In genomic region chr1:201633297-201633696, GRCh38 we compare ENCODE assay signal across 23 cellular contexts.
DNase-seq lines count a peak whose midpoint lies in the region; ATAC-seq, FAIRE-seq and TF ChIP-seq lines count a peak whose summit lies in the region.
"Had no signal": no experiment of that assay in that cellular context is flagged by ENCODE, and none has a peak within 500 bp of the region (broad histone marks: within the 10 kb centered on the region; RNA-seq: fewer than 3 reads in every experiment).

No MANE protein-coding gene starts in this region.

- H4K20me1 ChIP-seq in endothelial cell of umbilical vein (replicated peaks; ENCODE audit: control insufficient read depth, extremely low read depth, insufficient read depth, low read length) = no peaks in the 10 kb centered on the region

- no peaks in the 10 kb centered on the region for H3K9me3 ChIP-seq in endothelial cell of umbilical vein (replicated peaks; ENCODE audit: control insufficient read depth, insufficient read depth, low read length)
- no peaks in the 10 kb centered on the region for H3K9me3 ChIP-seq in skeletal muscle tissue (ENCODE audit: control insufficient read depth in 3 of 3, low read length in 3 of 3)
- H3K9me3 ChIP-seq in naive thymus-derived CD4-positive, alpha-beta T cell (ENCODE audit: control insufficient read depth in 2 of 3, low read length in 3 of 3) = no peaks in the 10 kb centered on the region
- H3K9me3 ChIP-seq: lower lobe of right lung, pancreas, transverse colon had no signal

- no peak overlapping the region for H2AFZ ChIP-seq in endothelial cell of umbilical vein (ENCODE audit: low read depth, low read length)

- H3K4me1 ChIP-seq in endothelial cell of umbilical vein (ENCODE audit: control insufficient read depth, extremely low read depth, insufficient read depth, low read length) = peaks cover 56% of the 10 kb centered on the region
- H3K4me1 ChIP-seq in skeletal muscle tissue (ENCODE audit: control insufficient read depth in 3 of 3, insufficient read depth in 3 of 3, low read length in 3 of 3) = peaks cover 34 to 59% (median 54%) of the 10 kb centered on the region in 3 donors
- H3K4me1 ChIP-seq in naive thymus-derived CD4-positive, alpha-beta T cell (ENCODE audit: control insufficient read depth in 2 of 2, insufficient read depth in 2 of 2, low read length in 2 of 2) = no peaks in the 10 kb centered on the region
- H3K4me1 ChIP-seq: pancreas had no signal

- TF ChIP-seq CTCF in RWPE1 (conservative IDR thresholded peaks at IDR 0.05; ENCODE audit: low read depth) = no peak
- TF ChIP-seq CTCF in endothelial cell of umbilical vein (IDR thresholded peaks at IDR 0.05; ENCODE audit: extremely low read depth in 1 of 2, insufficient read depth in 1 of 2, low read depth in 1 of 2, low read length in 2 of 2) = no peak

- no peak for DNase-seq in RWPE1 (ENCODE audit: low spot score)
- DNase-seq in endothelial cell of umbilical vein (ENCODE audit: low read depth, low spot score) = no peak
- DNase-seq in left colon = no peak
- DNase-seq in NCI-H1105 (lab: John Stamatoyannopoulos, UW) = no peak
- no peak for DNase-seq in activated effector memory CD4-positive, alpha-beta T cell treated with anti-CD3 and anti-CD28 coated beads, Interleukin-2, amount 50 U/mL, for 16 hours
- no peak for DNase-seq in naive thymus-derived CD4-positive, alpha-beta T cell
- DNase-seq: activated CD4-positive, alpha-beta memory T cell treated with anti-CD3 and anti-CD28 coated beads, Interleukin-2, amount 10 ng/mL, durations not matched to agents 7 days and 5 days; activated CD8-positive, alpha-beta memory T cell treated with anti-CD3 and anti-CD28 coated beads, Interleukin-2, amount 50 U/mL, for 4 hours; activated naive CD4-positive, alpha-beta T cell treated with anti-CD3 and anti-CD28 coated beads for 36 hours; effector CD4-positive, alpha-beta T cell; H9; KG1; lower lobe of right lung; NCI-H187 treated with DMSO at 0.1 percent for 48 hours; NK-92 treated with Interleukin-12 subunit alpha and Interleukin-12 subunit beta, amount 100 ng/mL, for 24 hours; pancreas; T-helper 17 cell had no signal

- POLR2A ChIA-PET in RWPE1 (lab: Yijun Ruan, JAX; ENCODE audit: low non-redundant PET) = no interaction called here
- POLR2A ChIA-PET in endothelial cell of umbilical vein (lab: Charles Lee) = no interaction called here
- POLR2A ChIA-PET in naive thymus-derived CD4-positive, alpha-beta T cell (lab: Charles Lee) = no interaction called here

- H3K27ac ChIP-seq in RWPE1 (peak overlapping the region; percentile 4; the same call in 1 of the 2 replicates), endothelial cell of umbilical vein (ENCODE audit: insufficient read depth, low read depth, low read length) (peak overlapping the region; percentile 48), skeletal muscle tissue (ENCODE audit: low read depth, low read length) (peak overlapping the region; percentile 46)
- no peak overlapping the region for H3K27ac ChIP-seq in naive thymus-derived CD4-positive, alpha-beta T cell (ENCODE audit: low read depth, low read length)
- H3K27ac ChIP-seq: epithelial cell of prostate, lower lobe of right lung, pancreas, transverse colon had no signal

- FAIRE-seq in endothelial cell of umbilical vein (lab: Jason Lieb, UNC) = peak; percentile 67
- FAIRE-seq: GM12892, keratinocyte, pancreas had no signal

- H3K9ac ChIP-seq in endothelial cell of umbilical vein (replicated peaks; ENCODE audit: extremely low read depth, insufficient read depth, low read length) (no peak overlapping the region), skeletal muscle tissue (ENCODE audit: low read depth in 1 of 3, low read length in 3 of 3) (no peak overlapping the region)

- H3K4me2 ChIP-seq in endothelial cell of umbilical vein (ENCODE audit: insufficient read depth, low read length) = no peak overlapping the region

- H3K4me3 Mint-ChIP-seq in naive thymus-derived CD4-positive, alpha-beta T cell = no peak overlapping the region
- H3K4me3 Mint-ChIP-seq: activated CD4-positive, alpha-beta memory T cell treated with anti-CD3 and anti-CD28 coated beads, Interleukin-2, amount 10 ng/mL, durations not matched to agents 7 days and 5 days; activated naive CD4-positive, alpha-beta T cell treated with anti-CD3 and anti-CD28 coated beads for 36 hours; activated T-helper 1 cell treated with anti-CD3 and anti-CD28 coated beads, Interleukin-12 subunit alpha, Interleukin-12 subunit beta, Interleukin-2, Interleukin-4 antibody, amounts not matched to agents 30 ng/mL and 10 ng/mL and 1 ng/mL, durations not matched to agents 14 hours and 24 hours and 36 hours; H9; T-helper 17 cell had no signal

- dilution Hi-C loops in endothelial cell of umbilical vein (cut with MboI; ENCODE audit: extremely low pct_ligation_motif_present, low sequenced_read_pairs) = no loop called here

- H3K4me1 Mint-ChIP-seq in naive thymus-derived CD4-positive, alpha-beta T cell = peaks cover 0 to 1% (median 0%) of the 10 kb centered on the region in 7 donors
- H3K4me1 Mint-ChIP-seq: activated CD4-positive, alpha-beta memory T cell treated with anti-CD3 and anti-CD28 coated beads, Interleukin-2, amount 10 ng/mL, durations not matched to agents 7 days and 5 days; T-helper 17 cell had no signal

- H3K27ac Mint-ChIP-seq in naive thymus-derived CD4-positive, alpha-beta T cell = no peak overlapping the region
- H3K27ac Mint-ChIP-seq: activated CD4-positive, alpha-beta memory T cell treated with anti-CD3 and anti-CD28 coated beads, Interleukin-2, amount 10 ng/mL, durations not matched to agents 7 days and 5 days; activated naive CD4-positive, alpha-beta T cell treated with anti-CD3 and anti-CD28 coated beads for 36 hours; activated T-helper 1 cell treated with anti-CD3 and anti-CD28 coated beads, Interleukin-12 subunit alpha, Interleukin-12 subunit beta, Interleukin-2, Interleukin-4 antibody, amounts not matched to agents 30 ng/mL and 10 ng/mL and 1 ng/mL, durations not matched to agents 14 hours and 24 hours and 36 hours; H9; T-helper 17 cell had no signal

- peak; percentile 28 for ATAC-seq in left colon
- no peak for ATAC-seq in naive thymus-derived CD4-positive, alpha-beta T cell
- ATAC-seq: lower lobe of right lung, pancreas, T-helper 17 cell had no signal

- H3K4me3 ChIP-seq in endothelial cell of umbilical vein (replicated peaks in 1 of 3; ENCODE audit: insufficient read depth in 1 of 3, low read depth in 1 of 3, low read length in 3 of 3) (no peak overlapping the region), skeletal muscle tissue (ENCODE audit: low read length in 3 of 3) (peak overlapping the region in 1 of 3 donors; percentile 31)
- H3K4me3 ChIP-seq in naive thymus-derived CD4-positive, alpha-beta T cell (ENCODE audit: low read length) = no peak overlapping the region
- H3K4me3 ChIP-seq: lower lobe of right lung, pancreas, transverse colon had no signal

- H3K9me3 Mint-ChIP-seq in naive thymus-derived CD4-positive, alpha-beta T cell = peaks cover 0 to 1% (median 0%) of the 10 kb centered on the region in 11 donors
- H3K9me3 Mint-ChIP-seq: activated CD4-positive, alpha-beta memory T cell treated with anti-CD3 and anti-CD28 coated beads, Interleukin-2, amount 10 ng/mL, durations not matched to agents 7 days and 5 days; activated naive CD4-positive, alpha-beta T cell treated with anti-CD3 and anti-CD28 coated beads for 36 hours; activated T-helper 1 cell treated with anti-CD3 and anti-CD28 coated beads, Interleukin-12 subunit alpha, Interleukin-12 subunit beta, Interleukin-2, Interleukin-4 antibody, amounts not matched to agents 30 ng/mL and 10 ng/mL and 1 ng/mL, durations not matched to agents 14 hours and 24 hours and 36 hours; H9 had no signal

- CTCF ChIA-PET in RWPE1 (lab: Yijun Ruan, JAX) = no interaction called here
- CTCF ChIA-PET in endothelial cell of umbilical vein (lab: Charles Lee) = interaction anchor here (1.1 to 1.4 kb wide), 3 partner anchors 10 to 29 kb away, joined by 3 to 4 read pairs (median 4); no protein-coding TSS in a partner anchor
- CTCF ChIA-PET in naive thymus-derived CD4-positive, alpha-beta T cell (lab: Charles Lee) = no interaction called here

- intact Hi-C loops in endothelial cell of umbilical vein (cut with micrococcal nuclease) (no loop called here), left colon (cut with DNase I, micrococcal nuclease) (no loop called here)
- intact Hi-C loops in naive thymus-derived CD4-positive, alpha-beta T cell (cut with micrococcal nuclease) = no loop called here

- H3K27me3 Mint-ChIP-seq in naive thymus-derived CD4-positive, alpha-beta T cell = peaks cover 0 to 10% (median 0%) of the 10 kb centered on the region in 5 donors
- H3K27me3 Mint-ChIP-seq: activated CD4-positive, alpha-beta memory T cell treated with anti-CD3 and anti-CD28 coated beads, Interleukin-2, amount 10 ng/mL, durations not matched to agents 7 days and 5 days had no signal

- H3K36me3 ChIP-seq in endothelial cell of umbilical vein (ENCODE audit: control insufficient read depth in 2 of 2, extremely low read depth in 1 of 2, insufficient read depth in 2 of 2, low read length in 2 of 2) = no peaks in the 10 kb centered on the region
- peaks cover 0 to 3% (median 2%) of the 10 kb centered on the region in 3 donors for H3K36me3 ChIP-seq in skeletal muscle tissue (ENCODE audit: control insufficient read depth in 3 of 3, insufficient read depth in 3 of 3, low read length in 3 of 3)
- no peaks in the 10 kb centered on the region for H3K36me3 ChIP-seq in naive thymus-derived CD4-positive, alpha-beta T cell (ENCODE audit: control insufficient read depth in 2 of 3, insufficient read depth in 3 of 3, low read length in 3 of 3)
- H3K36me3 ChIP-seq: lower lobe of right lung, pancreas, transverse colon had no signal

- H3K9me1 ChIP-seq in endothelial cell of umbilical vein (replicated peaks; ENCODE audit: control insufficient read depth, extremely low read depth, insufficient read depth, low read length) = no peaks in the 10 kb centered on the region

- no TSS peak for BruUV-seq in endothelial cell of umbilical vein (replicated peaks; lab: Mats Ljungman, UMichigan)

- H3K79me2 ChIP-seq in endothelial cell of umbilical vein (ENCODE audit: control insufficient read depth, insufficient read depth, low read length) = peaks cover 29% of the 10 kb centered on the region

- H3K27me3 ChIP-seq in endothelial cell of umbilical vein (ENCODE audit: control insufficient read depth in 2 of 2, insufficient read depth in 2 of 2, low read length in 2 of 2) (no peaks in the 10 kb centered on the region), skeletal muscle tissue (ENCODE audit: control insufficient read depth in 3 of 3, insufficient read depth in 3 of 3, low read length in 3 of 3) (no peaks in the 10 kb centered on the region)
- no peaks in the 10 kb centered on the region for H3K27me3 ChIP-seq in naive thymus-derived CD4-positive, alpha-beta T cell (ENCODE audit: control insufficient read depth in 2 of 2, insufficient read depth in 2 of 2, low read length in 2 of 2)
- H3K27me3 ChIP-seq: pancreas, transverse colon had no signal

- H3K36me3 Mint-ChIP-seq in naive thymus-derived CD4-positive, alpha-beta T cell = no peaks in the 10 kb centered on the region

- TF ChIP-seq POLR2A in endothelial cell of umbilical vein (IDR thresholded peaks at IDR 0.05; ENCODE audit: low read depth, low read length) = no peak

TF ChIP-seq in endothelial cell of umbilical vein, 7 proteins besides CTCF, POLR2A, EP300 and RAD21 (continues in another document):
- no peak for TF ChIP-seq MYC (IDR thresholded peaks at IDR 0.05; ENCODE audit: low read depth, low read length)
